Comparison of ENCODE assay signal across 35 cellular contexts in the genomic region with DNA sequence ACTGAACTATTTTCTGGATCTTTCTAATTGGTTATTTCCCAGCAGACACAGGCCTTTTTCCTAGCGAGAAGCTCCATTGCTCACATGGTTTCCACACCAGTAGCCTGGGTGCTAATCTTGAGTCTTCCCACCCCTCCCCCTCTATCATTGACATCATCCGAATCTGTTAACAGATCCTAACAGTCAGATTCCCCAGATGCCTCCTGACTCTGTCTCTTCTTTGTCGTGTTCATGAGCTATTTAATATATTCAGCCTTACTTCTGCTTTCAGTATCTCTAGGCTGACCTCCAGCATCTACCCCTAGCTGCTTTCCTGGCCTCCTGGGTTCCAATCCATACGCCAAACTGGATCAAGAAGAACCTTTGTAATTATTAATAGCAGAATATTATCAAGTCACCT.
DNase-seq lines count a peak whose midpoint lies in the region; ATAC-seq, FAIRE-seq and TF ChIP-seq lines count a peak whose summit lies in the region.
"Had no signal": no experiment of that assay in that cellular context is flagged by ENCODE, and none has a peak within 500 bp of the region (broad histone marks: within the 10 kb centered on the region; RNA-seq: fewer than 3 reads in every experiment).

No MANE protein-coding gene starts in this region.

- no peaks in the 10 kb centered on the region for H3K27me3 ChIP-seq in HepG2 (ENCODE audit: control insufficient read depth in 1 of 2, insufficient read depth in 2 of 2, low read length in 2 of 2)
- H3K27me3 ChIP-seq: cardiac muscle cell, hepatocyte, MG63, right atrium auricular region had no signal

- no peaks in the 10 kb centered on the region for H3K79me2 ChIP-seq in HepG2 (ENCODE audit: insufficient read depth, low read length)
- H3K79me2 ChIP-seq: hepatocyte had no signal

- no TSS peak for BruUV-seq in HepG2 (replicated peaks; lab: Mats Ljungman, UMichigan)

- H3K4me1 Mint-ChIP-seq in stimulated activated memory B cell treated with anti-CD40 and anti-IgM and Interleukin-4, amounts not matched to agents 10 μg/mL and 1 μg/mL and 100 μg/mL, for 72 hours, result peaks cover 16% of the 10 kb centered on the region
- H3K4me1 Mint-ChIP-seq: activated T-helper 17 cell treated with anti-CD3 and anti-CD28 coated beads, Interleukin-2, amount 50 U/mL, for 72 hours had no signal

- no peak overlapping the region for H3K4me2 ChIP-seq in HepG2 (ENCODE audit: low read depth, low read length)
- H3K4me2 ChIP-seq: hepatocyte had no signal

- no peaks in the 10 kb centered on the region for H3K9me3 ChIP-seq in HepG2 (ENCODE audit: low read length)
- H3K9me3 ChIP-seq: MG63, right atrium auricular region had no signal

- DNase-seq in GM20000 (ENCODE audit: low spot score) (peak; percentile 31), choroid plexus epithelial cell (ENCODE audit: low read depth) (peak; percentile 24), hepatic stellate cell (ENCODE audit: low spot score) (no peak), HepG2 (ENCODE audit: low spot score) (no peak)
- DNase-seq: activated B cell treated with CpG ODN at 0.5 μM for 24 hours; activated CD4-positive, alpha-beta T cell treated with anti-CD3 and anti-CD28 coated beads, Interleukin-2, amount 50 U/mL, for 48 hours; activated CD8-positive, alpha-beta memory T cell treated with anti-CD3 and anti-CD28 coated beads, Interleukin-2, amount 50 U/mL, for 4 hours; anterior cingulate cortex; DND-41; HFFc6; KG1; MG63; NCI-H2029 treated with DMSO at 0.1 percent for 48 hours; NCI-H774; RPMI8226; stimulated activated CD4-positive, alpha-beta T cell treated with anti-CD3 and anti-CD28 coated beads, Interleukin-12 subunit alpha, Interleukin-12 subunit beta, amount 100 ng/mL, for 4 hours; stimulated activated CD4-positive, alpha-beta T cell treated with anti-CD3 and anti-CD28 coated beads, Interleukin-4, amount 100 ng/mL, for 24 hours; stimulated activated naive CD4-positive, alpha-beta T cell treated with Interleukin-2 at 50 U/mL for 16 hours; T-helper 1 cell had no signal

- no peaks in the 10 kb centered on the region for H3K36me3 ChIP-seq in HepG2 (replicated peaks in 1 of 2; ENCODE audit: control insufficient read depth in 1 of 2, insufficient read depth in 2 of 2, low read length in 2 of 2)
- H3K36me3 ChIP-seq: cardiac muscle cell, MG63, right atrium auricular region had no signal

- no peak overlapping the region for H3K27ac Mint-ChIP-seq in stimulated activated memory B cell treated with anti-CD40 and anti-IgM and Interleukin-4, amounts not matched to agents 10 μg/mL and 1 μg/mL and 100 μg/mL, for 72 hours
- H3K27ac Mint-ChIP-seq: activated B cell treated with CpG ODN at 0.5 μM for 24 hours; activated T-helper 17 cell treated with anti-CD3 and anti-CD28 coated beads, Interleukin-2, amount 50 U/mL, for 72 hours; HFFc6 had no signal

- no peak overlapping the region for H2AFZ ChIP-seq in HepG2 (ENCODE audit: low read length)
- H2AFZ ChIP-seq: hepatocyte had no signal

- WGBS in HepG2 (ENCODE audit: low lambda C conversion rate), result 2% methylated on average over 4 of the region's 4 CpGs

- TF ChIP-seq EP300 in HepG2 (IDR thresholded peaks at IDR 0.05; ENCODE audit: low read depth in 2 of 2, low read length in 2 of 2) (no peak), HepG2 (CRISPR knock-in tag; IDR thresholded peaks at IDR 0.05; ENCODE audit: borderline replicate concordance) (no peak)

- TF ChIP-seq RAD21 in HepG2 (CRISPR knock-in tag; IDR thresholded peaks at IDR 0.05), result no peak

- H3K4me3 Mint-ChIP-seq in stimulated activated memory B cell treated with anti-CD40 and anti-IgM and Interleukin-4, amounts not matched to agents 10 μg/mL and 1 μg/mL and 100 μg/mL, for 72 hours, result no peak overlapping the region
- H3K4me3 Mint-ChIP-seq: activated B cell treated with CpG ODN at 0.5 μM for 24 hours; activated T-helper 17 cell treated with anti-CD3 and anti-CD28 coated beads, Interleukin-2, amount 50 U/mL, for 72 hours; CD14-positive monocyte; HFFc6 had no signal

- H3K4me1 ChIP-seq in HepG2 (ENCODE audit: insufficient read depth, low read length), result no peaks in the 10 kb centered on the region
- H3K4me1 ChIP-seq: right atrium auricular region had no signal

- peak; percentile 70 for ATAC-seq in HG03045 (IDR thresholded peaks at IDR 0.05; ENCODE audit: unreplicated experiment)
- peak; percentile 60 for ATAC-seq in stimulated activated memory B cell treated with anti-CD40 and anti-IgM and Interleukin-4, amounts not matched to agents 10 μg/mL and 1 μg/mL and 100 μg/mL, for 72 hours
- no peak for ATAC-seq in HepG2
- no peak for ATAC-seq in HG03521 (IDR thresholded peaks at IDR 0.05; ENCODE audit: unreplicated experiment)
- no peak for ATAC-seq in GM18505 (IDR thresholded peaks at IDR 0.05; ENCODE audit: unreplicated experiment)
- ATAC-seq: activated naive CD4-positive, alpha-beta T cell treated with anti-CD3 and anti-CD28 coated beads, Interleukin-2, amount 50 U/mL, for 72 hours; activated T-helper 17 cell treated with anti-CD3 and anti-CD28 coated beads, Interleukin-2, amount 50 U/mL, for 72 hours had no signal

- in situ Hi-C loops in HepG2 (cut with HindIII; ENCODE audit: extremely low pct_ligation_motif_present, low pct_unique_long_range_greater_than_20kb), result loop anchor here (25.0 kb wide), 1 partner anchor 1113 kb away; no protein-coding TSS in a partner anchor

- no peak overlapping the region for H3K9ac ChIP-seq in HepG2 (ENCODE audit: insufficient read depth, low read depth, low read length)

- H3K36me3 Mint-ChIP-seq in stimulated activated memory B cell treated with anti-CD40 and anti-IgM and Interleukin-4, amounts not matched to agents 10 μg/mL and 1 μg/mL and 100 μg/mL, for 72 hours, result peaks cover 8% of the 10 kb centered on the region
- H3K36me3 Mint-ChIP-seq: activated naive CD4-positive, alpha-beta T cell treated with anti-CD3 and anti-CD28 coated beads, Interleukin-2, amount 50 U/mL, for 72 hours; CD14-positive monocyte had no signal

- H3K4me3 ChIP-seq in choroid plexus epithelial cell (ENCODE audit: low read depth, low read length), result no peak overlapping the region
- no peak overlapping the region for H3K4me3 ChIP-seq in HepG2 (replicated peaks in 1 of 3; ENCODE audit: insufficient read depth in 1 of 3, low read depth in 2 of 3, low read length in 3 of 3)
- H3K4me3 ChIP-seq: cardiac muscle cell, hepatocyte, MG63, right atrium auricular region had no signal

- TF ChIP-seq CTCF in GM20000 (IDR thresholded peaks at IDR 0.05; ENCODE audit: extremely low read depth, missing control alignments) (no peak), choroid plexus epithelial cell (conservative IDR thresholded peaks at IDR 0.05; ENCODE audit: low read depth, low read length) (no peak), HepG2 (CRISPR knock-in tag; IDR thresholded peaks at IDR 0.05) (no peak)

- H3K27me3 Mint-ChIP-seq in stimulated activated memory B cell treated with anti-CD40 and anti-IgM and Interleukin-4, amounts not matched to agents 10 μg/mL and 1 μg/mL and 100 μg/mL, for 72 hours, result no peaks in the 10 kb centered on the region
- H3K27me3 Mint-ChIP-seq: activated B cell treated with CpG ODN at 0.5 μM for 24 hours had no signal

- intact Hi-C loops in HepG2 (cut with micrococcal nuclease; ENCODE audit: unreplicated experiment), result no loop called here

- CTCF ChIA-PET in HepG2 (lab: Yijun Ruan, JAX; ENCODE audit: low intra/inter-chr PET ratio, low total read pairs), result no interaction called here

- TF ChIP-seq POLR2A in HepG2 (IDR thresholded peaks at IDR 0.05; ENCODE audit: insufficient read depth in 1 of 2, low read depth in 2 of 2, low read length in 2 of 2), result no peak
- TF ChIP-seq POLR2A in GM18505 (IDR thresholded peaks at IDR 0.05; ENCODE audit: borderline replicate concordance, extremely low read depth, insufficient read depth, insufficient read length), result no peak

- H3K27ac ChIP-seq in HepG2 (ENCODE audit: extremely low read length, insufficient read depth, low read length), result no peak overlapping the region
- H3K27ac ChIP-seq: cardiac muscle cell, hepatocyte, right atrium auricular region had no signal

- POLR2A ChIA-PET in HepG2 (lab: Yijun Ruan, JAX), result no interaction called here

- no peaks in the 10 kb centered on the region for H4K20me1 ChIP-seq in HepG2 (ENCODE audit: insufficient read depth, low read length)

- FAIRE-seq in HepG2 (lab: Jason Lieb, UNC), result no peak
- FAIRE-seq: endometrium, frontal cortex, GM12892, GM19239, HTR-8/SVneo, urothelium cell line had no signal

- H3K9me3 Mint-ChIP-seq in stimulated activated memory B cell treated with anti-CD40 and anti-IgM and Interleukin-4, amounts not matched to agents 10 μg/mL and 1 μg/mL and 100 μg/mL, for 72 hours, result peaks cover 3% of the 10 kb centered on the region
- H3K9me3 Mint-ChIP-seq: activated naive CD4-positive, alpha-beta T cell treated with anti-CD3 and anti-CD28 coated beads, Interleukin-2, amount 50 U/mL, for 72 hours; activated T-helper 17 cell treated with anti-CD3 and anti-CD28 coated beads, Interleukin-2, amount 50 U/mL, for 72 hours had no signal

TF ChIP-seq in HepG2, 621 proteins besides CTCF, POLR2A, EP300 and RAD21 (continues in another document):
- TF ChIP-seq, protein P1, sequence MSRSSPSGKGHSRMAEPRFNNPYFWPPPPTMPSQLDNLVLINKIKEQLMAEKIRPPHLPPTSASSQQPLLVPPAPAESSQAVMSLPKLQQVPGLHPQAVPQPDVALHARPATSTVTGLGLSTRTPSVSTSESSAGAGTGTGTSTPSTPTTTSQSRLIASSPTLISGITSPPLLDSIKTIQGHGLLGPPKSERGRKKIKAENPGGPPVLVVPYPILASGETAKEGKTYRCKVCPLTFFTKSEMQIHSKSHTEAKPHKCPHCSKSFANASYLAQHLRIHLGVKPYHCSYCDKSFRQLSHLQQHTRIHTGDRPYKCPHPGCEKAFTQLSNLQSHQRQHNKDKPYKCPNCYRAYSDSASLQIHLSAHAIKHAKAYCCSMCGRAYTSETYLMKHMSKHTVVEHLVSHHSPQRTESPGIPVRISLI (CRISPR knock-in tag; IDR thresholded peaks at IDR 0.05; ENCODE audit: borderline replicate concordance), result no peak
- no peak for TF ChIP-seq SP2 (CRISPR knock-in tag; IDR thresholded peaks at IDR 0.05)
- TF ChIP-seq ESRRA (CRISPR knock-in tag; IDR thresholded peaks at IDR 0.05; ENCODE audit: low read depth), result no peak
- TF ChIP-seq ZNF44 (CRISPR knock-in tag; IDR thresholded peaks at IDR 0.05), result no peak

Comparison
In these comparisons a context has a peak if more than half of its experiments do, and no peak if none do; other contexts are left out.
1. DNase-seq: peak in GM20000 (single experiment) and choroid plexus epithelial cell (single experiment); none in hepatic stellate cell (single experiment) and HepG2 (single experiment).
2. ATAC-seq: peak in HG03045 (single experiment) and stimulated activated memory B cell treated with anti-CD40 and anti-IgM and Interleukin-4, amounts not matched to agents 10 μg/mL and 1 μg/mL and 100 μg/mL, for 72 hours (single experiment); none in HepG2 (single experiment), HG03521 (single experiment) and GM18505 (single experiment).